ENCODE assay signal across 11 cellular contexts in the genomic region with DNA sequence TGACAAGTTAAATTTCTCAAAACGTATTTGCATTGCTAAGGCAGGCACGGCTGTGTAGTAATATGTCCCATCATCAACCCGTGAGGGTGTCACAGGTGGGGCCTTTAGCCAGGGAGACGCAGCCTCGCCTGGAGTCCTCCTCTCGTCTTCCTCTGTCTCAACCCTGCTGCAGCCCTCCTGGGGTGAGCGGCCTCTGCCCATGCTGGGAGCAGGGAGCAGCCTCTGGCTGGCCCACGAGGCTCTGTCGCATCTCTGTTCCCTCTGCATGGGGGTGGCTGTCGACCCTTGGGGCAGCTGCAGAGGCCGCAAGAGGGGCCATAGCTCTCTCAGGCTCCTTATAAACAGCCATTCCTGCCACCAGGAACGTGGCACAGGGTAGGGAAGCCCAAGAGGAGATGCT. TPM values are rescaled to one million over a fixed set of nuclear protein-coding genes. Genes with fewer than 3 reads are reported as not detected.
A peak's percentile ranks its signal among the peaks of the same experiment; 100 is the strongest.
DNase-seq lines count a peak whose midpoint lies in the region; ATAC-seq and TF ChIP-seq lines count a peak whose summit lies in the region.
"Had no signal": no experiment of that assay in that cellular context is flagged by ENCODE, and none has a peak within 500 bp of the region (broad histone marks: within the 10 kb centered on the region; RNA-seq: fewer than 3 reads in every experiment).

No MANE protein-coding gene starts in this region.

- intact Hi-C loops in Right ventricle myocardium inferior (cut with DNase I): no loop called here
- intact Hi-C loops in Right ventricle myocardium superior (cut with DNase I): loop anchor here (5.0 kb wide), 1 partner anchor 120 kb away; no protein-coding TSS in a partner anchor
- intact Hi-C loops in transverse colon (cut with DNase I; ENCODE audit: low total_unique reads): loop anchor here (2.0 kb wide), 1 partner anchor 118 kb away; no protein-coding TSS in a partner anchor

- H3K36me3 ChIP-seq in mucosa of stomach (ENCODE audit: control insufficient read depth, insufficient read depth, low read length): peaks cover 12% of the 10 kb centered on the region
- H3K36me3 ChIP-seq in transverse colon: no peaks in the 10 kb centered on the region
- H3K36me3 ChIP-seq in MG63: peaks cover 6% of the 10 kb centered on the region

- in situ Hi-C loops in transverse colon (cut with MboI; ENCODE audit: low pct_ligation_motif_present in 1 of 4, low pct_unique_long_range_greater_than_20kb in 1 of 4, low sequenced_read_pairs in 3 of 4): no loop called here

- H3K9me3 ChIP-seq in mucosa of stomach (ENCODE audit: control insufficient read depth, low read length) (no peaks in the 10 kb centered on the region), transverse colon (no peaks in the 10 kb centered on the region), MG63 (no peaks in the 10 kb centered on the region)
- H3K9me3 ChIP-seq: gastrocnemius medialis had no signal

- TF ChIP-seq POLR2A in transverse colon (IDR thresholded peaks at IDR 0.05): no peak

- H3K27ac ChIP-seq in caudate nucleus (ENCODE audit: low read depth, low read length) (peak overlapping the region; percentile 98), transverse colon (peak overlapping the region; percentile 72 to 84 (median 81))

- DNase-seq in Right ventricle myocardium inferior (ENCODE audit: missing footprints): peak; percentile 23
- no peak for DNase-seq in Right ventricle myocardium superior
- no peak for DNase-seq in caudate nucleus (lab: John Stamatoyannopoulos, UW)
- no peak for DNase-seq in transverse colon
- DNase-seq in SKM-1 treated with dmso at 0.1 percent for 144 hours (lab: John Stamatoyannopoulos, UW; ENCODE audit: unreplicated experiment): no peak
- no peak for DNase-seq in MG63
- DNase-seq: NCI-H1436 treated with DMSO at 0.1 percent for 48 hours had no signal

- TF ChIP-seq CTCF in transverse colon (IDR thresholded peaks at IDR 0.05): no peak

- 63 to 80% methylated on average over 2 to 12 of the region's 12 CpGs for WGBS in transverse colon (ENCODE audit: low coverage in 1 of 2), 2 donors

- no peak for TF ChIP-seq EP300 in transverse colon (IDR thresholded peaks at IDR 0.05; ENCODE audit: low read depth)

- H3K4me3 ChIP-seq in mucosa of stomach (ENCODE audit: low read length) (no peak overlapping the region), transverse colon (no peak overlapping the region), MG63 (no peak overlapping the region)

- H3K9ac ChIP-seq in mucosa of stomach (ENCODE audit: low read length): peak overlapping the region; percentile 90

- H3K4me1 ChIP-seq in mucosa of stomach (ENCODE audit: control insufficient read depth, insufficient read depth, low read length): peaks cover 49% of the 10 kb centered on the region
- peaks cover 12 to 44% (median 37%) of the 10 kb centered on the region in 4 donors for H3K4me1 ChIP-seq in transverse colon

- ATAC-seq in Right ventricle myocardium inferior: no peak
- ATAC-seq in Right ventricle myocardium superior (ENCODE audit: poor library complexity): no peak
- ATAC-seq in GM19467 (IDR thresholded peaks at IDR 0.05; ENCODE audit: unreplicated experiment): no peak

- H3K27me3 ChIP-seq in mucosa of stomach (ENCODE audit: control insufficient read depth, insufficient read depth, low read length) (no peaks in the 10 kb centered on the region), transverse colon (no peaks in the 10 kb centered on the region), MG63 (no peaks in the 10 kb centered on the region)
- H3K27me3 ChIP-seq: gastrocnemius medialis had no signal

RNA-seq across cellular contexts. Expression of gene SMIM5, which starts 0.8 kb away (rescaled TPM):
- total RNA-seq in Right ventricle myocardium inferior: 11.4 TPM
- total RNA-seq in Right ventricle myocardium superior: 12.5 TPM
- 10 to 100 TPM in 3 of 4 donors, not detected in 1; 31.3 to 71.4 (median 50.0) TPM for total RNA-seq in transverse colon
- 0.69 TPM in 1 of 2 replicates, not detected in the other for total RNA-seq in MG63 (2014; rRNA removed; shearing (Covaris generic); ENCODE audit: low replicate concordance)
- total RNA-seq: M059J had no signal

RNA-seq across cellular contexts. Expression of gene RECQL5, which starts 34.5 kb away (rescaled TPM):
- total RNA-seq in Right ventricle myocardium inferior (15.9 TPM), Right ventricle myocardium superior (14.1 TPM), transverse colon (100 to 1,000 TPM in 2 of 4 donors, 10 to 100 TPM in 2; 25.1 to 129 (median 80.3) TPM)
- total RNA-seq in MG63 (2014; rRNA removed; shearing (Covaris generic); ENCODE audit: low replicate concordance): 16.8 and 23.0 TPM in 2 replicates

RNA-seq across cellular contexts. Expression of gene SAP30BP, which starts 34.7 kb away (rescaled TPM):
- total RNA-seq in Right ventricle myocardium inferior: 47.4 TPM
- 40.0 TPM for total RNA-seq in Right ventricle myocardium superior
- total RNA-seq in transverse colon: 10 to 100 TPM; 49.0 to 83.8 (median 71.4) TPM
- 105 and 108 TPM in 2 replicates for total RNA-seq in MG63 (2014; rRNA removed; shearing (Covaris generic); ENCODE audit: low replicate concordance)

RNA-seq across cellular contexts. Expression of gene MYO15B, which starts 44.8 kb away (rescaled TPM):
- total RNA-seq in Right ventricle myocardium inferior: 43.7 TPM
- total RNA-seq in Right ventricle myocardium superior: 37.1 TPM
- total RNA-seq in transverse colon: 1,000 to 10,000 TPM in 1 of 4 donors, 100 to 1,000 TPM in 2, 10 to 100 TPM in 1; 59.3 to 1,778 (median 829) TPM
- total RNA-seq in MG63 (2014; rRNA removed; shearing (Covaris generic); ENCODE audit: low replicate concordance): 0.15 and 4.7 TPM in 2 replicates
